In the genomic region with DNA sequence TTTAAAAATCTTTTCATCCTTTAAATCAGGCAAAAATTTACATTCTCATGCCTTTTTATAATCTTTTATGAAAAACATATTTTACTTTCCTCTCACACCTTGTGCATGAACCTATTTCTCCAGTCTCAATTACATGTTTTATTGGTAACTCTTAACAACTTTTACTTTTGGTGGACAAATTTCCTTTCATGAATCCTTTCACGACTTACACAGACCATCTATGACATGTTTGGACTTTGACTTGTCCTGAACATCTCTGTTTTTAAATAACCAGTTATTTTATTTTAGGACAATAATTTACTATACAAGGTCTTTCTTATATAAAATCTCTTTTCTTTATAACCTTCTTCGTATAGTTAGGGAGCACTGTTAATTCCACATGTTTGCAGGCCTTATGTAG, we compare ENCODE assay signal across 16 cellular contexts. TPM values are rescaled to one million over a fixed set of nuclear protein-coding genes. Genes with fewer than 3 reads are reported as not detected.
DNase-seq lines count a peak whose midpoint lies in the region; ATAC-seq, FAIRE-seq and TF ChIP-seq lines count a peak whose summit lies in the region.
"Had no signal": no experiment of that assay in that cellular context is flagged by ENCODE, and none has a peak within 500 bp of the region (broad histone marks: within the 10 kb centered on the region; RNA-seq: fewer than 3 reads in every experiment).

No MANE protein-coding gene starts in this region.

- H3K9me3 ChIP-seq in Karpas-422 (ENCODE audit: low read length): peaks cover 19% of the 10 kb centered on the region

- no peak overlapping the region for H3K4me3 Mint-ChIP-seq in stimulated activated naive B cell treated with anti-CD40 and anti-IgM and Interleukin-4, amounts not matched to agents 10 μg/mL and 1 μg/mL and 100 μg/mL, for 72 hours
- no peak overlapping the region for H3K4me3 Mint-ChIP-seq in glutamatergic neuron (ENCODE audit: unreplicated experiment)
- H3K4me3 Mint-ChIP-seq: activated naive CD4-positive, alpha-beta T cell treated with anti-CD3 and anti-CD28 coated beads, Interleukin-2, amount 10 ng/mL, durations not matched to agents 7 days and 5 days; natural killer cell treated with Interleukin-12 subunit alpha and Interleukin-12 subunit beta and Interleukin-15 and Interleukin-18, amount 100 ng/mL, for 72 hours had no signal

- peaks cover 0 to 4% of the 10 kb centered on the region in 2 donors for H3K36me3 Mint-ChIP-seq in stimulated activated naive B cell treated with anti-CD40 and anti-IgM and Interleukin-4, amounts not matched to agents 10 μg/mL and 1 μg/mL and 100 μg/mL, for 72 hours
- peaks cover 21% of the 10 kb centered on the region for H3K36me3 Mint-ChIP-seq in glutamatergic neuron (ENCODE audit: unreplicated experiment)

- no peak for TF ChIP-seq CTCF in glutamatergic neuron (IDR thresholded peaks at IDR 0.05; ENCODE audit: partially characterized antibody, unreplicated experiment)

- H3K4me1 Mint-ChIP-seq in stimulated activated naive B cell treated with anti-CD40 and anti-IgM and Interleukin-4, amounts not matched to agents 10 μg/mL and 1 μg/mL and 100 μg/mL, for 72 hours: no peaks in the 10 kb centered on the region
- no peaks in the 10 kb centered on the region for H3K4me1 Mint-ChIP-seq in glutamatergic neuron (ENCODE audit: low read depth, unreplicated experiment)
- H3K4me1 Mint-ChIP-seq: activated naive CD4-positive, alpha-beta T cell treated with anti-CD3 and anti-CD28 coated beads, Interleukin-2, amount 10 ng/mL, durations not matched to agents 7 days and 5 days had no signal

- no peak overlapping the region for H3K4me3 ChIP-seq in Karpas-422 (ENCODE audit: low read length)
- H3K4me3 ChIP-seq: left ventricle myocardium inferior had no signal

- H3K27me3 ChIP-seq in Karpas-422 (ENCODE audit: low read length): no peaks in the 10 kb centered on the region; the same call in 1 of the 2 replicates

- DNase-seq in NCI-H524 (lab: John Stamatoyannopoulos, UW) (peak; percentile 18 to 50), NCI-H524 treated with DMSO at 0.1 percent for 48 hours (lab: John Stamatoyannopoulos, UW) (no peak), Karpas-422 (peak; percentile 70), lung microvascular endothelial cell (ENCODE audit: low read depth in 2 of 2) (peak; percentile 6 to 17), glutamatergic neuron (no peak), G401 (ENCODE audit: low spot score) (no peak)
- no peak for DNase-seq in stimulated activated naive B cell treated with anti-CD40 and anti-IgM and Interleukin-4, amounts not matched to agents 10 μg/mL and 1 μg/mL and 100 μg/mL, for 72 hours
- DNase-seq: activated naive CD4-positive, alpha-beta T cell treated with anti-CD3 and anti-CD28 coated beads, Interleukin-2, amount 10 ng/mL, durations not matched to agents 7 days and 5 days; caudate nucleus; left ventricle myocardium inferior; NCI-H526 treated with DMSO at 0.1 percent for 48 hours; retina; trophoblast cell had no signal

- in situ Hi-C loops in G401 (cut with HindIII; ENCODE audit: low sequenced_read_pairs): no loop called here

- no peak for ATAC-seq in stimulated activated naive B cell treated with anti-CD40 and anti-IgM and Interleukin-4, amounts not matched to agents 10 μg/mL and 1 μg/mL and 100 μg/mL, for 72 hours (replicated peaks)
- ATAC-seq: natural killer cell treated with Interleukin-12 subunit alpha and Interleukin-12 subunit beta and Interleukin-15 and Interleukin-18, amount 100 ng/mL, for 72 hours had no signal

- no peak overlapping the region for H3K9ac ChIP-seq in Karpas-422 (ENCODE audit: low read length)

- no peaks in the 10 kb centered on the region for H3K27me3 Mint-ChIP-seq in stimulated activated naive B cell treated with anti-CD40 and anti-IgM and Interleukin-4, amounts not matched to agents 10 μg/mL and 1 μg/mL and 100 μg/mL, for 72 hours
- peaks cover 2% of the 10 kb centered on the region for H3K27me3 Mint-ChIP-seq in glutamatergic neuron (ENCODE audit: unreplicated experiment)
- H3K27me3 Mint-ChIP-seq: activated naive CD4-positive, alpha-beta T cell treated with anti-CD3 and anti-CD28 coated beads, Interleukin-2, amount 10 ng/mL, durations not matched to agents 7 days and 5 days; natural killer cell treated with Interleukin-12 subunit alpha and Interleukin-12 subunit beta and Interleukin-15 and Interleukin-18, amount 100 ng/mL, for 72 hours had no signal

- H3K9me2 ChIP-seq in Karpas-422 (replicated peaks; ENCODE audit: insufficient read depth, low read length): no peaks in the 10 kb centered on the region

- H3K27ac Mint-ChIP-seq in stimulated activated naive B cell treated with anti-CD40 and anti-IgM and Interleukin-4, amounts not matched to agents 10 μg/mL and 1 μg/mL and 100 μg/mL, for 72 hours: no peak overlapping the region
- no peak overlapping the region for H3K27ac Mint-ChIP-seq in glutamatergic neuron (ENCODE audit: unreplicated experiment)
- H3K27ac Mint-ChIP-seq: activated naive CD4-positive, alpha-beta T cell treated with anti-CD3 and anti-CD28 coated beads, Interleukin-2, amount 10 ng/mL, durations not matched to agents 7 days and 5 days; natural killer cell treated with Interleukin-12 subunit alpha and Interleukin-12 subunit beta and Interleukin-15 and Interleukin-18, amount 100 ng/mL, for 72 hours had no signal

- H3K27ac ChIP-seq in Karpas-422 (ENCODE audit: low read length): no peak overlapping the region
- H3K27ac ChIP-seq: left ventricle myocardium inferior had no signal

- H3K4me1 ChIP-seq in Karpas-422 (ENCODE audit: low read length): no peaks in the 10 kb centered on the region
- H3K4me1 ChIP-seq: left ventricle myocardium inferior had no signal

- H4K20me1 ChIP-seq in Karpas-422 (ENCODE audit: insufficient read depth, low read depth, low read length): no peaks in the 10 kb centered on the region

- H3K79me2 ChIP-seq in Karpas-422 (ENCODE audit: low read length): no peaks in the 10 kb centered on the region

- no peak overlapping the region for H3K4me2 ChIP-seq in Karpas-422 (ENCODE audit: low read depth, low read length, poor library complexity, severe bottlenecking)

- no peak overlapping the region for H2AFZ ChIP-seq in Karpas-422 (ENCODE audit: low read length)

- H3K9me3 Mint-ChIP-seq in stimulated activated naive B cell treated with anti-CD40 and anti-IgM and Interleukin-4, amounts not matched to agents 10 μg/mL and 1 μg/mL and 100 μg/mL, for 72 hours: peaks cover 3 to 4% of the 10 kb centered on the region in 2 donors
- H3K9me3 Mint-ChIP-seq in glutamatergic neuron (ENCODE audit: unreplicated experiment): peaks cover 14% of the 10 kb centered on the region
- H3K9me3 Mint-ChIP-seq: natural killer cell treated with Interleukin-12 subunit alpha and Interleukin-12 subunit beta and Interleukin-15 and Interleukin-18, amount 100 ng/mL, for 72 hours had no signal

- H3K36me3 ChIP-seq in Karpas-422 (ENCODE audit: insufficient read depth, low read length): no peaks in the 10 kb centered on the region
- H3K36me3 ChIP-seq: left ventricle myocardium inferior had no signal

- FAIRE-seq in TTC549 (lab: Jason Lieb, UNC): peak; percentile 34
- FAIRE-seq: endothelial cell of umbilical vein had no signal

RNA-seq across cellular contexts. Expression of a gene that starts 26.5 kb away (rescaled TPM):
- total RNA-seq in Karpas-422 (2014; rRNA removed; shearing (Covaris generic); ENCODE audit: low replicate concordance): 63.4 and 126 TPM in 2 replicates
- 19.4 and 26.8 TPM in 2 replicates for total RNA-seq in lung microvascular endothelial cell
- 25.6 TPM for total RNA-seq in glutamatergic neuron (ENCODE audit: unreplicated experiment)
- total RNA-seq in G401 (2014; rRNA removed; shearing (Covaris generic)): 12.7 and 23.8 TPM in 2 replicates

Comparison
In these comparisons a context has a peak if more than half of its experiments do, and no peak if none do; other contexts are left out.
1. DNase-seq: peak in NCI-H524 (2 of 2), Karpas-422 (single experiment) and lung microvascular endothelial cell (2 of 2); none in NCI-H524 treated with DMSO at 0.1 percent for 48 hours (single experiment), stimulated activated naive B cell treated with anti-CD40 and anti-IgM and Interleukin-4, amounts not matched to agents 10 μg/mL and 1 μg/mL and 100 μg/mL, for 72 hours (single experiment), glutamatergic neuron (single experiment) and G401 (single experiment).